Comparison of ENCODE assay signal across 29 cellular contexts in the genomic region with DNA sequence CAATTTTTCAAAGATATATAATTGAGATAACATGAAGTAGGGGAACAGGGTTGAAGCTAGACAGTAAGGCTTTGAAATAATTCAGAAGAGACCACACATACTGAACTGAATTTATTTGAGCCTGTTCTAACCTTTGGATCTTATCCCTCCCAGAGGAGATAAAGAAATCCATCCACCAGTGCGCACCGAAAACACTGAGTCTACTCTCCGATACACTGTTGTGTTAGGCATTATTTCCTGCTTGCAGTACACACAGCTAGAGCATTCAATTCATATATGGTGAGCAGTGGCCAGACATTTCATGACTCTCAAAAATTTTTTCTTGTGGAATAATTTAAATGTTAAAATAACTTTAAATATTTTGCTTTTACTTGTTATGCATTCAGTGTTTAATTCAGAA.
"Had no signal": no experiment of that assay in that cellular context is flagged by ENCODE, and none has a peak within 500 bp of the region (broad histone marks: within the 10 kb centered on the region; RNA-seq: fewer than 3 reads in every experiment).

No MANE protein-coding gene starts in this region.

- H3K36me3 ChIP-seq: esophagus squamous epithelium, heart right ventricle, prostate gland, right atrium auricular region, sigmoid colon, spleen, tibial nerve, upper lobe of right lung, uterus had no signal

- H3K4me3 Mint-ChIP-seq: effector memory CD8-positive, alpha-beta T cell; immature natural killer cell; mesothelial cell of epicardium; naive thymus-derived CD4-positive, alpha-beta T cell; nephron progenitor cell; stimulated activated memory B cell treated with anti-CD40 and anti-IgM and Interleukin-4, amounts not matched to agents 10 μg/mL and 1 μg/mL and 100 μg/mL, for 72 hours had no signal

- H3K27ac ChIP-seq: esophagus squamous epithelium, heart right ventricle, prostate gland, right atrium auricular region, sigmoid colon, spleen, testis, tibial nerve, upper lobe of right lung, uterus had no signal

- H3K9me3 ChIP-seq: esophagus squamous epithelium, prostate gland, sigmoid colon, testis, upper lobe of right lung, uterus had no signal

- H3K9me3 Mint-ChIP-seq: effector memory CD8-positive, alpha-beta T cell; stimulated activated memory B cell treated with anti-CD40 and anti-IgM and Interleukin-4, amounts not matched to agents 10 μg/mL and 1 μg/mL and 100 μg/mL, for 72 hours had no signal

- H3K27me3 Mint-ChIP-seq: effector memory CD8-positive, alpha-beta T cell; stimulated activated memory B cell treated with anti-CD40 and anti-IgM and Interleukin-4, amounts not matched to agents 10 μg/mL and 1 μg/mL and 100 μg/mL, for 72 hours had no signal

- DNase-seq: cortex of kidney; effector memory CD8-positive, alpha-beta T cell; erythroblast; esophagus squamous epithelium; foreskin melanocyte; glutamatergic neuron; heart right ventricle; hypothalamus; immature natural killer cell; islet precursor cell; kidney glomerular epithelial cell; mesenchymal stem cell; naive thymus-derived CD4-positive, alpha-beta T cell; nephron progenitor cell; nucleus accumbens; sigmoid colon; spleen; stimulated activated CD4-positive, alpha-beta T cell treated with anti-CD3 and anti-CD28 coated beads, Interleukin-4, amount 100 ng/mL, for 4 hours; stimulated activated naive CD8-positive, alpha-beta T cell treated with anti-CD3 and anti-CD28 coated beads, Interleukin-15, Interleukin-2, amounts not matched to agents 100 U/mL and 50 U/mL, for 24 hours; substantia nigra; testis; upper lobe of right lung; uterus had no signal

- H3K4me1 Mint-ChIP-seq: immature natural killer cell; mesothelial cell of epicardium; naive thymus-derived CD4-positive, alpha-beta T cell; stimulated activated memory B cell treated with anti-CD40 and anti-IgM and Interleukin-4, amounts not matched to agents 10 μg/mL and 1 μg/mL and 100 μg/mL, for 72 hours had no signal

- H3K4me1 ChIP-seq: esophagus squamous epithelium, heart right ventricle, prostate gland, right atrium auricular region, sigmoid colon, spleen, testis, upper lobe of right lung, uterus had no signal

- H3K4me3 ChIP-seq: esophagus squamous epithelium, heart right ventricle, prostate gland, right atrium auricular region, sigmoid colon, spleen, testis, tibial nerve, upper lobe of right lung, uterus had no signal

- H3K36me3 Mint-ChIP-seq: immature natural killer cell; mesothelial cell of epicardium; naive thymus-derived CD4-positive, alpha-beta T cell; stimulated activated memory B cell treated with anti-CD40 and anti-IgM and Interleukin-4, amounts not matched to agents 10 μg/mL and 1 μg/mL and 100 μg/mL, for 72 hours had no signal

- FAIRE-seq: endometrium had no signal

- H3K27me3 ChIP-seq: esophagus squamous epithelium, heart right ventricle, right atrium auricular region, sigmoid colon, spleen, testis, tibial nerve, upper lobe of right lung, uterus had no signal

- H3K27ac Mint-ChIP-seq: effector memory CD8-positive, alpha-beta T cell; immature natural killer cell; mesothelial cell of epicardium; naive thymus-derived CD4-positive, alpha-beta T cell; nephron progenitor cell; stimulated activated memory B cell treated with anti-CD40 and anti-IgM and Interleukin-4, amounts not matched to agents 10 μg/mL and 1 μg/mL and 100 μg/mL, for 72 hours had no signal

- ATAC-seq: effector memory CD8-positive, alpha-beta T cell; heart right ventricle; naive thymus-derived CD4-positive, alpha-beta T cell; stimulated activated memory B cell treated with anti-CD40 and anti-IgM and Interleukin-4, amounts not matched to agents 10 μg/mL and 1 μg/mL and 100 μg/mL, for 72 hours; stimulated activated naive CD8-positive, alpha-beta T cell treated with anti-CD3 and anti-CD28 coated beads, Interleukin-15, Interleukin-2, amounts not matched to agents 100 U/mL and 50 U/mL, for 24 hours; upper lobe of right lung had no signal
